Comparison of ENCODE assay signal across 9 cellular contexts in the genomic region with DNA sequence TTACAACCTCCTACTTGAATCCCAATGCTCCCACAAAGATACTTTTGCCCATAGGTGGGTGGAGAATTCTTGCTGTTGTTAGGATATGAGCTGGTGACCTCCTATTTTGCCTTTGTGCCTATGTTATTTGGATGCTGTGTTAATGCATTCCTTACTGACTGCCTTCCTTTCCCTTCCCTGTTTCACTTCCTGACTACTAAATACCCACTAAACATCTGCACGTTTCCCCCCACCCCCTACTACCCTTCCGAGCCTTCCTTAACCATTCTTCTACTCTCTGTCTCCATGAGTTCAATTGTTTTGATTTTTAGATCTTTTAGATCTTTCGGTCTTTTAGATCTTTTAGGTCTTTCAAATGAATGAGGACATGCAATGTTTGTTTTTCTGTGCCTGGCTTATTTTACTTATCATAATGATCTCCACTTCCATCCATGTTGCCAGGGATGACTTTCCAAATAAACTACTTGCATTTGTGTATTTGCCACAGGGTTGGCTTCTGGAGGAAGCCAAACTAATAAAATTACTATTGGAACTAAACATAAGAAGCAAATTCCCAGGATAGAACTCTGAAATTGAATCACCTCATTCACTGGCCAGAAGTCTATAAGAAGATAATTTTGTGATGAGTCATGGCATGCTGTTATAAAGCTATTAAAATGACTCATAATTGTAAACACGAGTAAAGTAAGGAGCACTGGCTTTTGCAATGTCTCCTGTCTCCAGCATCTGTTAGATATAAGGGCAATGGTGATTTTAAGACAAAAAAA.
DNase-seq lines count a peak whose midpoint lies in the region; ATAC-seq and TF ChIP-seq lines count a peak whose summit lies in the region.
"Had no signal": no experiment of that assay in that cellular context is flagged by ENCODE, and none has a peak within 500 bp of the region (broad histone marks: within the 10 kb centered on the region; RNA-seq: fewer than 3 reads in every experiment).

No MANE protein-coding gene starts in this region.

- no peaks in the 10 kb centered on the region for H3K4me1 ChIP-seq in psoas muscle

- WGBS in psoas muscle, 3 donors = 43 to 44% (median 44%) methylated on average over 4 of the region's 4 CpGs

- TF ChIP-seq CTCF in chondrocyte (IDR thresholded peaks at IDR 0.05) (no peak), nephron (IDR thresholded peaks at IDR 0.05; ENCODE audit: unreplicated experiment in 3 of 3) (no peak), psoas muscle (IDR thresholded peaks at IDR 0.05) (no peak)

- DNase-seq in EL (peak; percentile 70), NCI-H446 (lab: John Stamatoyannopoulos, UW) (peak; percentile 22 to 81), chondrocyte (ENCODE audit: low spot score) (no peak), psoas muscle (no peak), posterior cingulate gyrus (no peak)
- DNase-seq: NCI-H1417 treated with DMSO at 0.1 percent for 48 hours had no signal

- no peaks in the 10 kb centered on the region for H3K9me3 Mint-ChIP-seq in chondrocyte (ENCODE audit: low read depth)
- H3K9me3 Mint-ChIP-seq in nephron = no peaks in the 10 kb centered on the region

- H3K36me3 Mint-ChIP-seq in chondrocyte (ENCODE audit: low read depth) (no peaks in the 10 kb centered on the region), nephron (ENCODE audit: low read depth) (no peaks in the 10 kb centered on the region)

- intact Hi-C loops in psoas muscle (cut with DNase I) (no loop called here), posterior cingulate gyrus (cut with DNase I) (no loop called here)

- H3K4me1 Mint-ChIP-seq in chondrocyte (ENCODE audit: low read depth) (peaks cover 11% of the 10 kb centered on the region), nephron (peaks cover 11% of the 10 kb centered on the region)

- no peaks in the 10 kb centered on the region for H3K27me3 Mint-ChIP-seq in chondrocyte (ENCODE audit: low read depth)
- H3K27me3 Mint-ChIP-seq in nephron (ENCODE audit: low read depth) = no peaks in the 10 kb centered on the region

- no peak overlapping the region for H3K4me3 Mint-ChIP-seq in chondrocyte (ENCODE audit: unreplicated experiment)
- no peak overlapping the region for H3K4me3 Mint-ChIP-seq in nephron

- no peak overlapping the region for H3K4me3 ChIP-seq in psoas muscle

- H3K27ac ChIP-seq in psoas muscle = no peak overlapping the region

- no peaks in the 10 kb centered on the region for H3K36me3 ChIP-seq in psoas muscle (ENCODE audit: insufficient read depth in 1 of 2, low read depth in 1 of 2)

- no peaks in the 10 kb centered on the region for H3K9me3 ChIP-seq in psoas muscle

- ATAC-seq in HG02840 (IDR thresholded peaks at IDR 0.05; ENCODE audit: low FRiP score, unreplicated experiment) (no peak), HG03108 (IDR thresholded peaks at IDR 0.05; ENCODE audit: unreplicated experiment) (no peak), psoas muscle (no peak)

- H3K27ac Mint-ChIP-seq in chondrocyte (ENCODE audit: unreplicated experiment) (peak overlapping the region; percentile 58), nephron (peak overlapping the region in 2 of 3 experiments; percentile 27 to 39)

- no peaks in the 10 kb centered on the region for H3K27me3 ChIP-seq in psoas muscle (ENCODE audit: insufficient read depth in 3 of 3, low read length in 2 of 3)

Comparison
In these comparisons a context has a peak if more than half of its experiments do, and no peak if none do; other contexts are left out.
1. DNase-seq: peak in EL (single experiment) and NCI-H446 (2 of 2); none in chondrocyte (single experiment), psoas muscle (0 of 2) and posterior cingulate gyrus (0 of 10).